Comparison of ENCODE assay signal across 10 cellular contexts in the genomic region with DNA sequence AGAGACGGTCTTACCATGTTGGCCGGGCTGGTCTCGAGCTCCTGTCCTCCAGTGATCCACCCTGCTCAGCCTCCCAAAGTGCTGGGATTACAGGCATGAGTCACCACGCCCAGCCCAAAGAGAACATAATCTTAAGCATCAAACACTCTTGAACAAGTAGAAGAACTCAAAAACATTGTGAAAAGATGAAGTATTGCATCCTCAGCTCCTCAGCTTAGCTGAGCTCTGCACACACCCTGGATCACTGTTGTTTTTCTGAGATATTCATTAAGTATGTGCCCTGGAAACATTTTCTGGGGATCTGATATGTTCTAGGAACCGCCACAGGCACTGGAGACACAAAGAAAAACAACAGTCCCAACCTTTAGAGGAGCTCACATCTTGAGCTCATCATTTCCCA.
"Had no signal": no experiment of that assay in that cellular context is flagged by ENCODE, and none has a peak within 500 bp of the region (broad histone marks: within the 10 kb centered on the region; RNA-seq: fewer than 3 reads in every experiment).

No MANE protein-coding gene starts in this region.

- H3K9me3 ChIP-seq: gastrocnemius medialis, heart right ventricle, stomach, thoracic aorta had no signal

- H3K4me3 Mint-ChIP-seq: activated CD4-positive, alpha-beta memory T cell treated with anti-CD3 and anti-CD28 coated beads, Interleukin-2, amount 10 ng/mL, durations not matched to agents 7 days and 5 days; activated naive CD8-positive, alpha-beta T cell treated with anti-CD3 and anti-CD28 coated beads, Interleukin-2, amount 10 ng/mL, durations not matched to agents 7 days and 5 days; activated T-cell treated with anti-CD3 and anti-CD28 coated beads, Interleukin-2, amount 50 U/mL, for 72 hours had no signal

- H3K27ac Mint-ChIP-seq: activated CD4-positive, alpha-beta memory T cell treated with anti-CD3 and anti-CD28 coated beads, Interleukin-2, amount 10 ng/mL, durations not matched to agents 7 days and 5 days; activated naive CD8-positive, alpha-beta T cell treated with anti-CD3 and anti-CD28 coated beads, Interleukin-2, amount 10 ng/mL, durations not matched to agents 7 days and 5 days; activated T-cell treated with anti-CD3 and anti-CD28 coated beads, Interleukin-2, amount 50 U/mL, for 72 hours had no signal

- H3K9me3 Mint-ChIP-seq: activated naive CD8-positive, alpha-beta T cell treated with anti-CD3 and anti-CD28 coated beads, Interleukin-2, amount 10 ng/mL, durations not matched to agents 7 days and 5 days had no signal

- H3K4me1 Mint-ChIP-seq: activated CD4-positive, alpha-beta memory T cell treated with anti-CD3 and anti-CD28 coated beads, Interleukin-2, amount 10 ng/mL, durations not matched to agents 7 days and 5 days; activated naive CD8-positive, alpha-beta T cell treated with anti-CD3 and anti-CD28 coated beads, Interleukin-2, amount 10 ng/mL, durations not matched to agents 7 days and 5 days had no signal

- H3K4me3 ChIP-seq: gastrocnemius medialis, heart right ventricle, stomach, thoracic aorta had no signal

- H3K36me3 Mint-ChIP-seq: activated naive CD8-positive, alpha-beta T cell treated with anti-CD3 and anti-CD28 coated beads, Interleukin-2, amount 10 ng/mL, durations not matched to agents 7 days and 5 days had no signal

- H3K27me3 ChIP-seq: gastrocnemius medialis, heart right ventricle, stomach had no signal

- DNase-seq: activated CD4-positive, alpha-beta memory T cell treated with anti-CD3 and anti-CD28 coated beads, Interleukin-2, amount 10 ng/mL, durations not matched to agents 7 days and 5 days; activated CD4-positive, alpha-beta T cell treated with anti-CD3 and anti-CD28 coated beads for 1 hour; activated naive CD8-positive, alpha-beta T cell treated with anti-CD3 and anti-CD28 coated beads, Interleukin-2, amount 10 ng/mL, durations not matched to agents 7 days and 5 days; activated T-cell treated with anti-CD3 and anti-CD28 coated beads, Interleukin-2, amount 50 U/mL, for 72 hours; gastrocnemius medialis; heart right ventricle; stimulated activated CD4-positive, alpha-beta T cell treated with anti-CD3 and anti-CD28 coated beads, Interleukin-4, amount 100 ng/mL, for 4 hours; stomach; T-helper 9 cell had no signal

- H3K27ac ChIP-seq: gastrocnemius medialis, heart right ventricle, stomach, thoracic aorta had no signal

- H3K27me3 Mint-ChIP-seq: activated CD4-positive, alpha-beta memory T cell treated with anti-CD3 and anti-CD28 coated beads, Interleukin-2, amount 10 ng/mL, durations not matched to agents 7 days and 5 days; activated naive CD8-positive, alpha-beta T cell treated with anti-CD3 and anti-CD28 coated beads, Interleukin-2, amount 10 ng/mL, durations not matched to agents 7 days and 5 days had no signal

- H3K36me3 ChIP-seq: gastrocnemius medialis, heart right ventricle, stomach, thoracic aorta had no signal
